In genomic region chr1:201637282-201638076, GRCh38 we compare ENCODE assay signal across 19 cellular contexts.
DNase-seq lines count a peak whose midpoint lies in the region; ATAC-seq, FAIRE-seq and TF ChIP-seq lines count a peak whose summit lies in the region.
"Had no signal": no experiment of that assay in that cellular context is flagged by ENCODE, and none has a peak within 500 bp of the region (broad histone marks: within the 10 kb centered on the region; RNA-seq: fewer than 3 reads in every experiment).

No MANE protein-coding gene starts in this region.

- no peaks in the 10 kb centered on the region for H3K36me3 ChIP-seq in kidney (ENCODE audit: control insufficient read depth in 1 of 2, insufficient read depth in 2 of 2, low read length in 2 of 2)
- H3K36me3 ChIP-seq: neutrophil had no signal

- intact Hi-C loops in kidney (cut with DNase I) = no loop called here

- DNase-seq in AG08396 (ENCODE audit: low spot score) = peak; percentile 45
- DNase-seq in HFFc6 = no peak
- peak; percentile 68 to 73 for DNase-seq in cardiac fibroblast (ENCODE audit: low read depth in 2 of 2)
- DNase-seq in kidney = peak; percentile 29
- no peak for DNase-seq in amygdala (lab: John Stamatoyannopoulos, UW)
- DNase-seq in NCI-H1417 treated with DMSO at 0.1 percent for 48 hours (lab: John Stamatoyannopoulos, UW) = no peak
- DNase-seq in ureter (ENCODE audit: low spot score) = no peak
- DNase-seq: activated effector memory CD4-positive, alpha-beta T cell treated with anti-CD3 and anti-CD28 coated beads, Interleukin-2, amount 50 U/mL, for 16 hours; aorta; DMS79 treated with DMSO at 0.1 percent for 48 hours; H9; KG1; NCI-H510A; stimulated activated naive CD4-positive, alpha-beta T cell treated with Interleukin-2 at 50 U/mL for 16 hours had no signal

- ATAC-seq in GM19328 (IDR thresholded peaks at IDR 0.05; ENCODE audit: unreplicated experiment) = no peak
- ATAC-seq: esophagus mucosa had no signal

- H3K9me3 Mint-ChIP-seq in HFFc6 = no peaks in the 10 kb centered on the region
- H3K9me3 Mint-ChIP-seq: H9 had no signal

- H3K4me3 ChIP-seq in cardiac fibroblast (replicated peaks in 1 of 2; ENCODE audit: low read depth in 2 of 2, low read length in 2 of 2) (no peak overlapping the region), kidney (ENCODE audit: low read length in 2 of 2) (no peak overlapping the region)
- H3K4me3 ChIP-seq: BLaER1 had no signal

- H3K4me1 ChIP-seq in kidney (ENCODE audit: control insufficient read depth in 1 of 2, insufficient read depth in 1 of 2, low read depth in 1 of 2, low read length in 2 of 2) = peaks cover 0 to 7% of the 10 kb centered on the region in 2 donors

- FAIRE-seq in kidney (lab: Jason Lieb, UNC) = no peak

- H3K4me1 Mint-ChIP-seq in HFFc6 (ENCODE audit: low read depth) = peaks cover 72% of the 10 kb centered on the region

- no peaks in the 10 kb centered on the region for H3K9me3 ChIP-seq in kidney (ENCODE audit: control insufficient read depth in 1 of 2, low read length in 2 of 2)
- H3K9me3 ChIP-seq: BLaER1, neutrophil had no signal

- H3K36me3 Mint-ChIP-seq in HFFc6 (ENCODE audit: low read depth) = peaks cover 31% of the 10 kb centered on the region

- H3K4me3 Mint-ChIP-seq in HFFc6 = no peak overlapping the region; the same call in 1 of the 2 replicates
- H3K4me3 Mint-ChIP-seq: H9 had no signal

- H3K9ac ChIP-seq in kidney (ENCODE audit: low read length in 2 of 2) = no peak overlapping the region
- H3K9ac ChIP-seq: BLaER1 had no signal

- TF ChIP-seq CTCF in HFFc6 (IDR thresholded peaks at IDR 0.05) = no peak
- no peak for TF ChIP-seq CTCF in cardiac fibroblast (IDR thresholded peaks at IDR 0.05; ENCODE audit: low read depth, low read length)
- no peak for TF ChIP-seq CTCF in kidney (IDR thresholded peaks at IDR 0.05; ENCODE audit: borderline replicate concordance, extremely low read depth, insufficient read depth)

- no peak overlapping the region for H3K27ac ChIP-seq in kidney (ENCODE audit: low read depth in 2 of 2, low read length in 2 of 2)
- H3K27ac ChIP-seq: BLaER1, neutrophil, VCaP had no signal

- peak overlapping the region; percentile 97 for H3K27ac Mint-ChIP-seq in HFFc6

- H3K27me3 Mint-ChIP-seq in HFFc6 (ENCODE audit: insufficient read depth) = peaks cover 2% of the 10 kb centered on the region

Comparison
In these comparisons a context has a peak if more than half of its experiments do, and no peak if none do; other contexts are left out.
1. DNase-seq: peak in AG08396 (single experiment), cardiac fibroblast (2 of 2) and kidney (single experiment); none in HFFc6 (single experiment), amygdala (0 of 56), NCI-H1417 treated with DMSO at 0.1 percent for 48 hours (single experiment) and ureter (single experiment).